Comparison of ENCODE assay signal across 9 cellular contexts in genomic region chr3:45105855-45106655, GRCh38.
DNase-seq lines count a peak whose midpoint lies in the region; ATAC-seq lines count a peak whose summit lies in the region.
"Had no signal": no experiment of that assay in that cellular context is flagged by ENCODE, and none has a peak within 500 bp of the region (broad histone marks: within the 10 kb centered on the region; RNA-seq: fewer than 3 reads in every experiment).

No MANE protein-coding gene starts in this region.

- ATAC-seq in GM21786 (IDR thresholded peaks at IDR 0.05; ENCODE audit: unreplicated experiment), result no peak
- ATAC-seq: gastrocnemius medialis had no signal

- DNase-seq in GDM1 (lab: John Stamatoyannopoulos, UW) (peak; percentile 33), T-helper 9 cell (peak; percentile 54), astrocyte of the hippocampus (ENCODE audit: low read depth, low spot score) (peak; percentile 89), NCI-H2081 (lab: John Stamatoyannopoulos, UW) (no peak), NCI-H345 (lab: John Stamatoyannopoulos, UW) (no peak), GM19240 (ENCODE audit: insufficient read length, low spot score) (no peak)
- peak in 3 of 4 experiments; percentile 11 to 65 (median 31) for DNase-seq in stimulated activated CD4-positive, alpha-beta T cell treated with anti-CD3 and anti-CD28 coated beads, Interleukin-1b, Interleukin-23, amount 100 ng/mL, for 24 hours (ENCODE audit: low read depth in 4 of 4, low spot score in 1 of 4)
- DNase-seq: gastrocnemius medialis had no signal

Comparison
In these comparisons a context has a peak if more than half of its experiments do, and no peak if none do; other contexts are left out.
1. DNase-seq: peak in GDM1 (single experiment), T-helper 9 cell (single experiment), astrocyte of the hippocampus (single experiment) and stimulated activated CD4-positive, alpha-beta T cell treated with anti-CD3 and anti-CD28 coated beads, Interleukin-1b, Interleukin-23, amount 100 ng/mL, for 24 hours (3 of 4); none in NCI-H2081 (0 of 2), NCI-H345 (single experiment) and GM19240 (single experiment).